ENCODE assay signal across 1 cellular context in the genomic region with DNA sequence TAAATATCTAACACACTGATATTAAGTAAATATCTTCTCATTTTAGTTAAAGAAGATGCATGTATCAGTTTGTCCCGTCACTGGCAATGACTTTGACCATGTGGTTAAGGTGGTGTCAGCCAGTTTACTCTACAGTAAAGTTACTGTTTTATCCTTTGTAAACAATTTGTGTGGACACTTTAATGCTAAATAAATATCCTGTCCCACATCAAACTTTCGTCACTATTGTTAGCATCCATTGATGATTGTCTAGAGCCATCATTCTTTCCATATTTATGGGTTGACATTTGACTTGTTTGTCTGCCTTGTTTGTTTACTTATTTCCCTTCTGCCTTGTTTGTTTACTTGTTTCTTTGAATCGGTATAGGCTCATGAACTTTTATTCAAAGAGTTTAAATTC.
TF ChIP-seq lines count a peak whose summit lies in the region.

No MANE protein-coding gene starts in this region.

TF ChIP-seq in HepG2, 621 proteins besides CTCF, POLR2A, EP300 and RAD21 (continued from another document):
- TF ChIP-seq, protein P1, sequence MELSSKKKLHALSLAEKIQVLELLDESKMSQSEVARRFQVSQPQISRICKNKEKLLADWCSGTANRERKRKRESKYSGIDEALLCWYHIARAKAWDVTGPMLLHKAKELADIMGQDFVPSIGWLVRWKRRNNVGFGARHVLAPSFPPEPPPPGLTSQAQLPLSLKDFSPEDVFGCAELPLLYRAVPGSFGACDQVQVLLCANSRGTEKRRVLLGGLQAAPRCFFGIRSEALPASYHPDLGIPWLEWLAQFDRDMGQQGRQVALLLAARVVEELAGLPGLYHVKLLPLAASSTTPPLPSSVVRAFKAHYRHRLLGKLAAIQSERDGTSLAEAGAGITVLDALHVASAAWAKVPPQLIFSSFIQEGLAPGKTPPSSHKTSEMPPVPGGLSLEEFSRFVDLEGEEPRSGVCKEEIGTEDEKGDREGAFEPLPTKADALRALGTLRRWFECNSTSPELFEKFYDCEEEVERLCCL (CRISPR knock-in tag; IDR thresholded peaks at IDR 0.05; ENCODE audit: borderline replicate concordance), result no peak
- no peak for TF ChIP-seq PCBP2 (optimal IDR thresholded peaks at IDR 0.05; ENCODE audit: low read depth, low read length, poor library complexity, severe bottlenecking)
- no peak for TF ChIP-seq PRMT3 (CRISPR knock-in tag; IDR thresholded peaks at IDR 0.05; ENCODE audit: borderline replicate concordance, low read depth)
- TF ChIP-seq ZNF780A (CRISPR knock-in tag; IDR thresholded peaks at IDR 0.05), result no peak
